ENCODE assay signal across 8 cellular contexts in the genomic region with DNA sequence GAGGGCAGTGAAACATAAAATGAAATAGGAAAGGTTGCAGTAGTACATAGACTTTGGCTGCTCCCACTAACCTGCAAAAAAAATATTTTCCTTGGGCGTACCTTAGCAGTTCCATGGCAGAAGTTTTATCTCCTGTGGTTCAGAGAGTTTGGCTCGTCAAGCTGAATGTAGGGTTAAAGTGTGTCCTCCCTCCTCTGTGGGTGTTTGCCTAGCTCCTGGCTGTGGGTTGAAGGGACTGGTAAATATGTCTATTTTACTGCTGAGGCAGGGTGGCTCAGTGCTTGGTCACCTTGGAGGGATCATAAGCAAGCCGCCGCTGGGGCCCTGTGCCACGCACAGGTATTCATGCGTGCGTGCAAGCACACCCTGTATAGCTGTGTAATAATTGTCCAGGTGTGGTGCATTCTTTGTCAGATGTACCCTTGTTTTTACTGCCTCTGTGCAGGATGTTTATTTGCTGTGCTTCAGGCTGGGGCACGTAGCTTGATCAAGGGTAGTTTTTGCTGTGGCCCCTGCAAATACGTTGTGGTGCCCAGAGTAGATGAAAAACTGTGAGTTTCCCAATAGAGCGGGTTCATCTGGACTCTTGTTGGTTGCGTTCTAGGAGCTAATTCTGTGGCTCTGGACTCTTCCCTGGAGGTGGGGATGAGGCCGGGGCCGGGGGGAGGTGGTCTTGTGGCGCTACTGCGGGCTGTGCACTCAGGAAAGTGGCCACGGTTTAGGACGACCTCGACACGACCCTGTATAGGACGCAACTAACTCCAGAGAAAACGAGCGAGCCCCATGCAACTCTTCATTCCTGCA. TPM values are rescaled to one million over a fixed set of nuclear protein-coding genes. Genes with fewer than 3 reads are reported as not detected.
DNase-seq lines count a peak whose midpoint lies in the region; ATAC-seq, FAIRE-seq and TF ChIP-seq lines count a peak whose summit lies in the region.

No MANE protein-coding gene starts in this region.

- RAD21 ChIA-PET in GM12878 (lab: Charles Lee; ENCODE audit: unreplicated experiment): interaction anchor here (0.9 to 12.7 kb wide), 23 partner anchors 13 to 215 kb away, joined by 3 to 232 read pairs (median 6); no protein-coding TSS in a partner anchor

- SMC1A ChIA-PET in GM12878 (lab: Charles Lee; ENCODE audit: uncharacterized antibody, unreplicated experiment): interaction anchor here (0.7 to 14.0 kb wide), 19 partner anchors 9 to 140 kb away, joined by 3 to 266 read pairs (median 6); no protein-coding TSS in a partner anchor

- H3K27me3 Mint-ChIP-seq in memory B cell (peaks cover 10% of the 10 kb centered on the region), type B pancreatic cell (peaks cover 10% of the 10 kb centered on the region)

- H4K20me1 ChIP-seq in Loucy (ENCODE audit: insufficient read depth, low read length, poor library complexity, severe bottlenecking) (peaks cover 4% of the 10 kb centered on the region), GM12878 (ENCODE audit: control insufficient read depth, insufficient read depth) (no peaks in the 10 kb centered on the region)

- no TSS peak for BruUV-seq in GM12878 (replicated peaks; lab: Mats Ljungman, UMichigan)

- H3K27ac ChIP-seq in GM12878 (ENCODE audit: control insufficient read depth, insufficient read depth): peak overlapping the region; percentile 76

- H3K9me3 Mint-ChIP-seq in memory B cell (no peaks in the 10 kb centered on the region), type B pancreatic cell (peaks cover 3% of the 10 kb centered on the region)

- H3K27me3 ChIP-seq in Loucy (ENCODE audit: insufficient read depth, low read length, poor library complexity, severe bottlenecking) (no peaks in the 10 kb centered on the region), GM12878 (replicated peaks in 1 of 2; ENCODE audit: control insufficient read depth in 2 of 2, insufficient read depth in 2 of 2, low read length in 1 of 2) (no peaks in the 10 kb centered on the region)

- H3K9me3 ChIP-seq in Loucy (ENCODE audit: insufficient read depth, low read depth, low read length): no peaks in the 10 kb centered on the region
- H3K9me3 ChIP-seq in GM12878 (replicated peaks; ENCODE audit: control insufficient read depth, insufficient read depth, low read length): no peaks in the 10 kb centered on the region

- POLR2A ChIA-PET in GM12878 (lab: Charles Lee): interaction anchor here (0.8 to 4.9 kb wide), 14 partner anchors 8 to 126 kb away, joined by 3 to 86 read pairs (median 4); no protein-coding TSS in a partner anchor

- H3K36me3 ChIP-seq in Loucy (ENCODE audit: insufficient read depth, low read length) (no peaks in the 10 kb centered on the region), GM12878 (ENCODE audit: control insufficient read depth in 2 of 2, insufficient read depth in 2 of 2, low read length in 1 of 2) (no peaks in the 10 kb centered on the region)

- intact Hi-C loops in GM12878 (cut with micrococcal nuclease; ENCODE audit: unreplicated experiment): loop anchor here (5.0 kb wide), 2 partner anchors 34 to 114 kb away; no protein-coding TSS in a partner anchor

- DNase-seq in GM12878 (ENCODE audit: low read depth, low spot score) (no peak), memory B cell (ENCODE audit: low spot score in 2 of 2) (no peak), type B pancreatic cell (ENCODE audit: extremely low spot score, unreplicated experiment) (no peak), HUDEP-2 (lab: John Stamatoyannopoulos, UW; ENCODE audit: unreplicated experiment in 76 of 76) (no peak), epidermal melanocyte (ENCODE audit: insufficient read length, low spot score) (no peak)

- H3K4me1 Mint-ChIP-seq in memory B cell (peaks cover 47% of the 10 kb centered on the region), type B pancreatic cell (ENCODE audit: unreplicated experiment) (peaks cover 32% of the 10 kb centered on the region)

- no peak for FAIRE-seq in GM12878 (lab: Jason Lieb, UNC)

- H3K27ac Mint-ChIP-seq in memory B cell (peak overlapping the region; percentile 35), type B pancreatic cell (peak overlapping the region; percentile 90)

- H2AFZ ChIP-seq in Loucy (ENCODE audit: low read length) (peak overlapping the region; percentile 93), GM12878 (ENCODE audit: control insufficient read depth, low read depth, low read length) (peak overlapping the region; percentile 25)

- peak overlapping the region; percentile 98 for H3K4me3 Mint-ChIP-seq in memory B cell
- peak overlapping the region; percentile 87 for H3K4me3 Mint-ChIP-seq in type B pancreatic cell

- ATAC-seq in GM19351 (IDR thresholded peaks at IDR 0.05; ENCODE audit: unreplicated experiment) (peak; percentile 19), GM12878 (peak; percentile 8), memory B cell (ENCODE audit: low read depth) (peak; percentile 4), GM21390 (IDR thresholded peaks at IDR 0.05; ENCODE audit: unreplicated experiment) (no peak)

- TF ChIP-seq CTCF in Loucy (conservative IDR thresholded peaks at IDR 0.05; ENCODE audit: low read length): no peak
- TF ChIP-seq CTCF in GM12878 (IDR thresholded peaks at IDR 0.05 in 2 of 3, conservative IDR thresholded peaks at IDR 0.05 in 1 of 3; ENCODE audit: control insufficient read depth in 2 of 3, extremely low read depth in 1 of 3, insufficient read depth in 1 of 3, low read depth in 3 of 3, low read length in 3 of 3): no peak
- no peak for TF ChIP-seq CTCF in type B pancreatic cell (conservative IDR thresholded peaks at IDR 0.05)

- H3F3A ChIP-seq in Loucy (ENCODE audit: low read depth): no peaks in the 10 kb centered on the region

- H3K9me2 ChIP-seq in Loucy (replicated peaks; ENCODE audit: low read depth, low read length): no peaks in the 10 kb centered on the region

- H3K4me3 ChIP-seq in Loucy (ENCODE audit: low read length, poor library complexity, severe bottlenecking) (peak overlapping the region; percentile 78), GM12878 (peak overlapping the region; percentile 77)

- in situ Hi-C loops in GM12878 (cut with MboI): loop anchor here (25.0 kb wide), 1 partner anchor 1611 kb away; a partner anchor contains a TSS

- no peak for TF ChIP-seq RAD21 in GM12878 (IDR thresholded peaks at IDR 0.05; ENCODE audit: insufficient read depth, low read depth, low read length)

- H3K4me1 ChIP-seq in Loucy (ENCODE audit: insufficient read depth, low read length, poor library complexity, severe bottlenecking) (peaks cover 66% of the 10 kb centered on the region), GM12878 (ENCODE audit: control insufficient read depth, insufficient read depth, low read length) (peaks cover 57% of the 10 kb centered on the region)

- 22% methylated on average over 22 of the region's 22 CpGs for WGBS in GM12878 (ENCODE audit: insufficient coverage, insufficient replicate concordance, low lambda C conversion rate, missing lambda C conversion rate)

- no peak for TF ChIP-seq EP300 in GM12878 (IDR thresholded peaks at IDR 0.05; ENCODE audit: borderline replicate concordance in 1 of 2, control insufficient read depth in 1 of 2, low read depth in 2 of 2, low read length in 2 of 2)

- peaks cover 42% of the 10 kb centered on the region for H3K79me2 ChIP-seq in Loucy (ENCODE audit: insufficient read depth, low read length)
- peaks cover 76% of the 10 kb centered on the region for H3K79me2 ChIP-seq in GM12878 (ENCODE audit: control insufficient read depth, insufficient read depth, low read length)

- H3K9ac ChIP-seq in Loucy (ENCODE audit: low read depth, low read length, poor library complexity, severe bottlenecking) (peak overlapping the region; percentile 76), GM12878 (ENCODE audit: control insufficient read depth, insufficient read depth, low read length) (peak overlapping the region; percentile 81)

- TF ChIP-seq POLR2A in GM12878 (IDR thresholded peaks at IDR 0.05; ENCODE audit: low read depth, low read length): no peak

- CTCF ChIA-PET in GM12878 (lab: Yijun Ruan, JAX): interaction anchor here (0.7 to 6.6 kb wide), 28 partner anchors 10 to 205 kb away, joined by 3 to 50 read pairs (median 5); no protein-coding TSS in a partner anchor

- peak overlapping the region; percentile 81 for H3K4me2 ChIP-seq in Loucy (ENCODE audit: low read depth, low read length, poor library complexity, severe bottlenecking)
- H3K4me2 ChIP-seq in GM12878 (ENCODE audit: control insufficient read depth, insufficient read depth): peak overlapping the region; percentile 94

- H3K36me3 Mint-ChIP-seq in memory B cell: no peaks in the 10 kb centered on the region
- H3K36me3 Mint-ChIP-seq in type B pancreatic cell: no peaks in the 10 kb centered on the region

RNA-seq across cellular contexts. Expression of a gene that starts 0.7 kb away (rescaled TPM):
- 727 and 773 TPM in 2 replicates for total RNA-seq in GM12878 (2013; cell fraction: nucleolus; rRNA removed)
- 75.1 and 77.9 TPM in 2 replicates for total RNA-seq in GM12878 (2014; rRNA removed)
- total RNA-seq in GM12878 (2014; rRNA removed; fragmentation: Illumina TruSeq; extraction: Trizol): 58.7 and 61.4 TPM in 2 replicates
- total RNA-seq in GM12878 (2021): 99.6 and 107 TPM in 2 replicates
- 41.0 TPM for polyA plus RNA-seq in GM12878 (2011; ENCODE audit: low read depth)
- polyA plus RNA-seq in GM12878 (2011; rRNA removed): 74.4 and 102 TPM in 2 replicates
- polyA plus RNA-seq in GM12878 (2011; cell fraction: cytosol; rRNA removed): 126 and 169 TPM in 2 replicates
- 326 and 357 TPM in 2 replicates for polyA plus RNA-seq in GM12878 (2011; cell fraction: nucleus; rRNA removed)
- polyA plus RNA-seq in GM12878 (2012): 51.9 and 68.0 TPM in 2 replicates
- polyA plus RNA-seq in GM12878 (2014; fragmentation: Illumina TruSeq; extraction: Trizol): 60.0 and 68.0 TPM in 2 replicates
- 10 to 100 TPM; 20.2 to 26.0 TPM for polyA plus RNA-seq in GM12878 (2014; fragmentation: Nextera tagmentation; extraction: Ambion mirVana)
- 42.4 and 44.0 TPM in 2 replicates for polyA plus RNA-seq in GM12878 (2014; rRNA removed)
- 10 to 100 TPM; 59.9 to 64.7 TPM for polyA plus RNA-seq in GM12878 (2016; fragmentation: Nextera tagmentation; extraction: Ambion mirVana)
- 515 and 644 TPM in 2 replicates for polyA minus RNA-seq in GM12878 (2011; rRNA and poly(A)+ RNA removed)
- polyA minus RNA-seq in GM12878 (2011; cell fraction: cytosol; rRNA and poly(A)+ RNA removed): 113 and 121 TPM in 2 replicates
- 258 and 338 TPM in 2 replicates for polyA minus RNA-seq in GM12878 (2011; cell fraction: nucleus; rRNA and poly(A)+ RNA removed)
- total RNA-seq in type B pancreatic cell (ENCODE audit: low replicate concordance): 39.0 and 62.6 TPM in 2 replicates
